In the genomic region with DNA sequence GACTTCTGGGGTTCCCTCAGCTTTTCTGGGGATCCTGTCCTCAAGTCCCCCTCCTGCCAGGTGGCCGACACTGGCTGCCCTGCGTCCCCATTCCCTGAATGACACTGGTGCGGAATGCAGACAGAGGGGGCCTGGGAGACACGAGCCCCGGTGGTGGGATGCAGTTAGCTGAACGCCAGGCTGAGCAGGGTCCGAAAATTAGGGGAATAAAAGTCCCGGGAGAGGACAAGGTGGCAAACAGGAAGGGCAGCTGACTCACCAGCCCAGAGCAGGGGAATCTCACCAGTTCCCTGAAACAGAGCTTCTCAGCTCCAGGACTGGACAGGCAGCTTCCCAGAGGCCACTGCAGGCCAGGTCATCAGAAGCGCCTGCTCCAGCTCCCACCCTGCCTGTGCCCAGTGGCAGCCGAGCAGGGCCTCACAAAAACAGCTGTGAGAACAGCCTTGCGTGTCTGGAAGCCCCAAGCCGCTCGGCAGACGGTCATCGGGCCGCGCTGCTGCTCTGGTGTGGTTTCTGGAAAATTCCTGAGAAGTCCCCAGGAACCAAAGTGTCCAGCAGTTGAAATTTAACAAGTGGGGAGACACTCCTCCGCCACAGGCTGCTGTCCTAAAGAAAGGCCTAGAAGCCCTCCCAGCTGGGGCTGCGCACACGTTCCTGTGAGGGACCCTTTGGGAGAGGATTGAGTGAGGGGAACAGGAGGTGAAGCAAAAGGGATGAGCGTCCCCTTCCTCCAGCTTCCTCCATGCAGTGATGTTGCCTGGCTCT, we compare ENCODE assay signal across 11 cellular contexts. TPM values are rescaled to one million over a fixed set of nuclear protein-coding genes. Genes with fewer than 3 reads are reported as not detected.
A peak's percentile ranks its signal among the peaks of the same experiment; 100 is the strongest.
DNase-seq lines count a peak whose midpoint lies in the region; ATAC-seq and TF ChIP-seq lines count a peak whose summit lies in the region.
"Had no signal": no experiment of that assay in that cellular context is flagged by ENCODE, and none has a peak within 500 bp of the region (broad histone marks: within the 10 kb centered on the region; RNA-seq: fewer than 3 reads in every experiment).

No MANE protein-coding gene starts in this region.

- H3K9me3 ChIP-seq in SJCRH30 (replicated peaks) (no peaks in the 10 kb centered on the region), sigmoid colon (no peaks in the 10 kb centered on the region)

- H3K27ac ChIP-seq in SJCRH30 (peak overlapping the region; percentile 25), sigmoid colon (peak overlapping the region in 2 of 4 donors; percentile 18 to 27)

- H3K27me3 ChIP-seq in SJCRH30 (no peaks in the 10 kb centered on the region), sigmoid colon (peaks cover 0 to 20% (median 0%) of the 10 kb centered on the region in 3 donors)

- H3K36me3 ChIP-seq in SJCRH30, result no peaks in the 10 kb centered on the region
- no peaks in the 10 kb centered on the region for H3K36me3 ChIP-seq in sigmoid colon

- intact Hi-C loops in sigmoid colon (cut with DNase I), result no loop called here

- H3K4me1 ChIP-seq in SJCRH30, result peaks cover 4% of the 10 kb centered on the region; the same call in 1 of the 2 replicates
- peaks cover 0 to 14% (median 11%) of the 10 kb centered on the region in 4 donors for H3K4me1 ChIP-seq in sigmoid colon

- TF ChIP-seq CTCF in sigmoid colon (IDR thresholded peaks at IDR 0.05), result no peak

- DNase-seq in GM04503 (ENCODE audit: low read depth) (peak; percentile 94), SJCRH30 (peak; percentile 51 to 56), fibroblast of gingiva (ENCODE audit: low read depth) (peak; percentile 91), sigmoid colon (peak; percentile 57), globus pallidus (ENCODE audit: low spot score) (no peak)
- DNase-seq: NCI-H1417 treated with DMSO at 0.1 percent for 48 hours; stimulated activated naive CD4-positive, alpha-beta T cell treated with Interleukin-2 at 50 U/mL for 16 hours had no signal

- TF ChIP-seq EP300 in sigmoid colon (IDR thresholded peaks at IDR 0.05), result no peak

- TF ChIP-seq POLR2A in sigmoid colon (IDR thresholded peaks at IDR 0.05), result no peak

- ATAC-seq in GM18868 (IDR thresholded peaks at IDR 0.05; ENCODE audit: unreplicated experiment), result no peak
- no peak for ATAC-seq in GM21825 (IDR thresholded peaks at IDR 0.05; ENCODE audit: unreplicated experiment)
- ATAC-seq in HG03460 (IDR thresholded peaks at IDR 0.05; ENCODE audit: unreplicated experiment), result no peak
- ATAC-seq: GM12878 had no signal

- H3K4me3 ChIP-seq in SJCRH30 (no peak overlapping the region), sigmoid colon (no peak overlapping the region)
- H3K4me3 ChIP-seq: GM12878 had no signal

- WGBS in sigmoid colon, 2 donors, result 77 to 81% methylated on average over 21 of the region's 21 CpGs

RNA-seq across cellular contexts. Expression of gene EXOC3, which starts 47.6 kb away (rescaled TPM):
- total RNA-seq in SJCRH30 (2014; rRNA removed; shearing (Covaris generic)), result 10.2 and 10.4 TPM in 2 replicates
- 10 to 100 TPM; 45.7 to 68.7 (median 48.5) TPM for total RNA-seq in sigmoid colon
- 10 to 100 TPM; 18.6 to 60.9 (median 36.1) TPM for polyA plus RNA-seq in sigmoid colon
